8 cellular contexts compared by ENCODE assay signal in the genomic region with DNA sequence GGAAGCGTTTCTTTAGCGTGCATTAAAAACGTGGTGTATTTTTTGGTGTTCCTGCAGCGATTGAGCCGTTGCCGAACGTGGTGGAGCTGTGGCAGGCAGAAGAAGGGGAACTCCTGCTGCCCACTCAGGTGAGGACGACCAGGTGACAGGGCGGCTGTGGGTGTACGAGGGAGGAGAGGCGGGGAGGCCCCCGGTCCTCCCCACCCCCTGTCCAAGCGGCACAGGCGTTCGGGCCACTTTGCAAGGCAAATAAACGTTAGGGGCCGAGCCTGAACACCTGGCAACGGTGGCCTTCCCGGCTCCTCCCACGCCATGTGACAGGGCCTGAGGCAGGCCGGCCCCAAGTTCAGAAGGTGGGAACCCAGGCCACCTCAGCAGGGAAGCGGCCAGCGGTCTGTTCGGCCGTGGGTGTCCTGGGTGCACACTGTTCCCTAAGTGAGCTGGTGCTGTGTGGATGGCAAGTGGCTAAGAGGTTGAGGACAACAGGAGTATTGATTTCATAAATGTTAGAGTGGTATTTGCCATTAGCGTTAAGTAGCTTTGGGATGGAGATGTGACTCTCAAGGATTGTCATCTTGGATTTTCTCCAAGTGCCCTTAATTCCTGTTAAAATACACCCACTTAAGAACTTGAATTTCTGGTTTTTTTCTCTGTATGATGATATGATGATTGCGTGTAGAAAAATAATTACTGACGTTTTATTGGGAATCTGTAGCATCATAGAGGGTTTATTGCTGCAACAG. TPM values are rescaled to one million over a fixed set of nuclear protein-coding genes. Genes with fewer than 3 reads are reported as not detected.
A peak's percentile ranks its signal among the peaks of the same experiment; 100 is the strongest.
DNase-seq lines count a peak whose midpoint lies in the region; ATAC-seq and TF ChIP-seq lines count a peak whose summit lies in the region.

No MANE protein-coding gene starts in this region.

- TF ChIP-seq CTCF in Peyer's patch (IDR thresholded peaks at IDR 0.05) = no peak
- no peak for TF ChIP-seq CTCF in ascending aorta (IDR thresholded peaks at IDR 0.05)

- intact Hi-C loops in ascending aorta (cut with DNase I) = loop anchor here (5.0 to 10.0 kb wide), 4 partner anchors 50 to 323 kb away; no protein-coding TSS in a partner anchor

- H3K27me3 ChIP-seq in Peyer's patch = no peaks in the 10 kb centered on the region
- no peaks in the 10 kb centered on the region for H3K27me3 ChIP-seq in ascending aorta

- ATAC-seq in GM19455 (IDR thresholded peaks at IDR 0.05; ENCODE audit: unreplicated experiment) (peak; percentile 60), HG03469 (IDR thresholded peaks at IDR 0.05; ENCODE audit: unreplicated experiment) (peak; percentile 35)

- DNase-seq in DMS79 treated with DMSO at 0.1 percent for 48 hours (lab: John Stamatoyannopoulos, UW) (peak; percentile 85), Peyer's patch (peak; percentile 74 to 94 (median 93)), ascending aorta (ENCODE audit: low spot score in 2 of 2) (peak in 1 of 2 donors; percentile 68), OCI-M2 (lab: John Stamatoyannopoulos, UW; ENCODE audit: unreplicated experiment) (no peak)
- peak; percentile 21 to 31 for DNase-seq in stimulated activated CD4-positive, alpha-beta T cell treated with anti-CD3 and anti-CD28 coated beads, Interleukin-12 subunit alpha, Interleukin-12 subunit beta, amount 100 ng/mL, for 24 hours (ENCODE audit: low read depth in 2 of 2)

- no peak for TF ChIP-seq POLR2A in Peyer's patch (IDR thresholded peaks at IDR 0.05)

- no peaks in the 10 kb centered on the region for H3K9me3 ChIP-seq in Peyer's patch
- no peaks in the 10 kb centered on the region for H3K9me3 ChIP-seq in ascending aorta

- peak overlapping the region; percentile 74 to 98 (median 81) for H3K27ac ChIP-seq in Peyer's patch
- H3K27ac ChIP-seq in ascending aorta = peak overlapping the region; percentile 68 to 81

- peak overlapping the region; percentile 66 to 90 (median 82) for H3K4me3 ChIP-seq in Peyer's patch
- H3K4me3 ChIP-seq in ascending aorta = peak overlapping the region; percentile 73 to 99
- H3K4me3 ChIP-seq in iPS-11a (ENCODE audit: low read depth, low read length) = peak overlapping the region; percentile 81

- H3K36me3 ChIP-seq in Peyer's patch (no peaks in the 10 kb centered on the region), ascending aorta (no peaks in the 10 kb centered on the region)

- peaks cover 0 to 23% (median 13%) of the 10 kb centered on the region in 4 donors for H3K4me1 ChIP-seq in Peyer's patch
- peaks cover 3 to 18% of the 10 kb centered on the region in 2 donors for H3K4me1 ChIP-seq in ascending aorta

RNA-seq across cellular contexts. Expression of gene TMEM131L, which starts 1.2 kb away (rescaled TPM):
- total RNA-seq in Peyer's patch (10 to 100 TPM in 1 of 4 donors, 1 to 10 TPM in 3; 5.2 to 54.5 (median 7.0) TPM), ascending aorta (6.9 TPM)
